9 cellular contexts compared by ENCODE assay signal in the genomic region with DNA sequence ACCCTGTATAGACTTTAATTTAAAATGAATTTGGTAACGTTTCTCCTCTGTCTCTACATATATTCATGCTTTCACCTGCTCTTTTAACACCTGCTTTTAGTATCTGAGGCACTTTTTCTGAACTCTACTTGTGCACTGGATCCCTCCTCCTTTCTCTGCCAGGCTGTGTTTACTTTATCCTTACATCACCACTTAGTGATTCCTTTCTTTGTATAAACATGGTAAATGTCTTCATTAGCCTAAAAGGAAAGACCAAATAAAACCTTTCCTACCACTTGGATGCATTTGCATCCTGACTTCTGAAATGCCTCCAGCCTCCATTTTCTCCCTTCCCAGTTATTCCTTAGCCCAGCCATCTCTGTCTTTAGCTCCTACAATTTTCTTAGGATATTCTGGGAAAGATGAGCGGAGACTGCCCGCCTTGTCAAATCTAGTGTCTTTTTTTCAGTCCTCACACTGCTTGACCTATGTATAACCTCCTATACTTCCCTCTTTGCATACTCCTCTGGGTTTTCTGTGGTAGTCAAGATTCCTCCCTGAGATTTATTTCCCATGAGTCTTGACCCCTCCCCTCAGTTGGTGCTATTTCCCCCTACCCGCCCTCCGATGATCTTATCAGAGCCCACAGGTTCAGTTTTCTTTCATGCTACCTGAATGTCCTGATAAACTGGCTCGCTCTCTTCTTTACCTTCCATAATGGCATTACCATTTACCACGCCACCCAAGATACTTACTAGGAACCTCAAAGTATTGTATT. TPM values are rescaled to one million over a fixed set of nuclear protein-coding genes. Genes with fewer than 3 reads are reported as not detected.
DNase-seq lines count a peak whose midpoint lies in the region; ATAC-seq and TF ChIP-seq lines count a peak whose summit lies in the region.
"Had no signal": no experiment of that assay in that cellular context is flagged by ENCODE, and none has a peak within 500 bp of the region (broad histone marks: within the 10 kb centered on the region; RNA-seq: fewer than 3 reads in every experiment).

No MANE protein-coding gene starts in this region.

- no peak for TF ChIP-seq CTCF in osteocyte (IDR thresholded peaks at IDR 0.05)
- TF ChIP-seq CTCF in chondrocyte (IDR thresholded peaks at IDR 0.05), result no peak

- peaks cover 52% of the 10 kb centered on the region for H3K36me3 Mint-ChIP-seq in dendritic cell treated with granulocyte-macrophage colony-stimulating factor and Interleukin-4, amounts not matched to agents 40 ng/mL and 50 ng/mL, for 4 days (ENCODE audit: low read depth)
- H3K36me3 Mint-ChIP-seq in osteocyte (ENCODE audit: unreplicated experiment) (peaks cover 24% of the 10 kb centered on the region), chondrocyte (ENCODE audit: low read depth) (peaks cover 24% of the 10 kb centered on the region)

- H3K4me3 Mint-ChIP-seq in dendritic cell treated with granulocyte-macrophage colony-stimulating factor and Interleukin-4, amounts not matched to agents 40 ng/mL and 50 ng/mL, for 4 days, result peak overlapping the region; percentile 30
- H3K4me3 Mint-ChIP-seq in osteocyte (ENCODE audit: unreplicated experiment), result no peak overlapping the region
- no peak overlapping the region for H3K4me3 Mint-ChIP-seq in chondrocyte (ENCODE audit: unreplicated experiment)
- H3K4me3 Mint-ChIP-seq: activated naive CD4-positive, alpha-beta T cell treated with anti-CD3 and anti-CD28 coated beads for 36 hours had no signal

- no peak for ATAC-seq in HG03280 (IDR thresholded peaks at IDR 0.05; ENCODE audit: unreplicated experiment)

- peaks cover 34% of the 10 kb centered on the region for H3K4me1 Mint-ChIP-seq in dendritic cell treated with granulocyte-macrophage colony-stimulating factor and Interleukin-4, amounts not matched to agents 40 ng/mL and 50 ng/mL, for 4 days (ENCODE audit: low read depth)
- H3K4me1 Mint-ChIP-seq in osteocyte (ENCODE audit: unreplicated experiment) (peaks cover 16% of the 10 kb centered on the region), chondrocyte (ENCODE audit: low read depth) (peaks cover 11% of the 10 kb centered on the region)

- peak overlapping the region; percentile 68 for H3K27ac Mint-ChIP-seq in dendritic cell treated with granulocyte-macrophage colony-stimulating factor and Interleukin-4, amounts not matched to agents 40 ng/mL and 50 ng/mL, for 4 days
- peak overlapping the region; percentile 21 for H3K27ac Mint-ChIP-seq in osteocyte (ENCODE audit: unreplicated experiment)
- no peak overlapping the region for H3K27ac Mint-ChIP-seq in chondrocyte (ENCODE audit: unreplicated experiment)
- H3K27ac Mint-ChIP-seq: activated naive CD4-positive, alpha-beta T cell treated with anti-CD3 and anti-CD28 coated beads for 36 hours had no signal

- H3K27me3 Mint-ChIP-seq in dendritic cell treated with granulocyte-macrophage colony-stimulating factor and Interleukin-4, amounts not matched to agents 40 ng/mL and 50 ng/mL, for 4 days, result no peaks in the 10 kb centered on the region
- H3K27me3 Mint-ChIP-seq in osteocyte (ENCODE audit: unreplicated experiment), result no peaks in the 10 kb centered on the region
- no peaks in the 10 kb centered on the region for H3K27me3 Mint-ChIP-seq in chondrocyte (ENCODE audit: low read depth)

- peak; percentile 11 for DNase-seq in NOMO-1 treated with DMSO at 0.1 percent for 48 hours (lab: John Stamatoyannopoulos, UW; ENCODE audit: unreplicated experiment)
- no peak for DNase-seq in NOMO-1 treated with dmso at 0.1 percent for 144 hours (lab: John Stamatoyannopoulos, UW; ENCODE audit: unreplicated experiment)
- peak; percentile 14 to 53 for DNase-seq in NCI-H187 (lab: John Stamatoyannopoulos, UW)
- no peak for DNase-seq in osteocyte (ENCODE audit: extremely low spot score, unreplicated experiment)
- no peak for DNase-seq in chondrocyte (ENCODE audit: low spot score)
- no peak for DNase-seq in GM19238 (ENCODE audit: insufficient read length, low spot score)
- DNase-seq: activated naive CD4-positive, alpha-beta T cell treated with anti-CD3 and anti-CD28 coated beads for 36 hours had no signal

- intact Hi-C loops in dendritic cell treated with granulocyte-macrophage colony-stimulating factor and Interleukin-4, amounts not matched to agents 40 ng/mL and 50 ng/mL, for 4 days (cut with micrococcal nuclease), result loop anchor here (5.0 kb wide), 1 partner anchor 71 kb away; no protein-coding TSS in a partner anchor

- no peaks in the 10 kb centered on the region for H3K9me3 Mint-ChIP-seq in dendritic cell treated with granulocyte-macrophage colony-stimulating factor and Interleukin-4, amounts not matched to agents 40 ng/mL and 50 ng/mL, for 4 days
- H3K9me3 Mint-ChIP-seq in osteocyte (ENCODE audit: unreplicated experiment) (no peaks in the 10 kb centered on the region), chondrocyte (ENCODE audit: low read depth) (no peaks in the 10 kb centered on the region)

RNA-seq across cellular contexts. Expression of gene REL, which starts 44.8 kb away (rescaled TPM):
- 7.1 and 7.9 TPM in 2 replicates for total RNA-seq in osteocyte
- total RNA-seq in chondrocyte, result 4.9 to 6.8 TPM (median 5.4 TPM) in 3 replicates

Comparison
In these comparisons a context has a peak if more than half of its experiments do, and no peak if none do; other contexts are left out.
1. DNase-seq: peak in NOMO-1 treated with DMSO at 0.1 percent for 48 hours (single experiment) and NCI-H187 (2 of 2); none in NOMO-1 treated with dmso at 0.1 percent for 144 hours (single experiment), osteocyte (single experiment), chondrocyte (single experiment) and GM19238 (single experiment).